Comparison of ENCODE assay signal across 18 cellular contexts in the genomic region with DNA sequence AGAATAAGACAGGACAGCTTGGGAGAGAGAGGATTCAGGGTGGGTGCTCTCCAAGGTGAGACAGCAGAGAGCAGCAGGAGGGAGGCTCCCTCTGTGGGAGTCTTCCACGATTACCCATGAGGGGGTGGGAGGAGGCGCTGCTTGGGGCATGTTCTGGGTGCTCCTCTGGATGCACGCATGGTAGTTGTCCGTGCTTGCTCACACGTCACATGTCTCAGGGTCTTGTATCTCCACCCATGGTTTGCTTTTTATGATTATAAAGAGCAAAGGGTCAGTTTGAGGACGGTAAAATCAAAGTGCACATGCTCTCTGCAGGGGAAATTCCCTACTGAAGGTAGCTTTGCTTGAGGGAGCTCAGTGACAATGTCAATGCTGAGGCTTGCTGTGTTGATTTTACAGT.
DNase-seq lines count a peak whose midpoint lies in the region; ATAC-seq, FAIRE-seq and TF ChIP-seq lines count a peak whose summit lies in the region.
"Had no signal": no experiment of that assay in that cellular context is flagged by ENCODE, and none has a peak within 500 bp of the region (broad histone marks: within the 10 kb centered on the region; RNA-seq: fewer than 3 reads in every experiment).

No MANE protein-coding gene starts in this region.

- no peaks in the 10 kb centered on the region for H4K20me1 ChIP-seq in HepG2 (ENCODE audit: insufficient read depth, low read length)
- H4K20me1 ChIP-seq in smooth muscle cell (ENCODE audit: low read depth), result no peaks in the 10 kb centered on the region
- H4K20me1 ChIP-seq: BLaER1 had no signal

- no peak for TF ChIP-seq EP300 in HepG2 (IDR thresholded peaks at IDR 0.05; ENCODE audit: low read depth in 2 of 2, low read length in 2 of 2)
- no peak for TF ChIP-seq EP300 in HepG2 (CRISPR knock-in tag; IDR thresholded peaks at IDR 0.05; ENCODE audit: borderline replicate concordance)
- TF ChIP-seq EP300 in stomach (IDR thresholded peaks at IDR 0.05), result no peak

- no peak for DNase-seq in HepG2 (ENCODE audit: low spot score)
- DNase-seq in right lobe of liver, result no peak
- peak in 2 of 3 donors; percentile 47 to 50 for DNase-seq in mucosa of descending colon
- DNase-seq in stomach, result no peak
- no peak for DNase-seq in smooth muscle cell (lab: John Stamatoyannopoulos, UW; ENCODE audit: unreplicated experiment)
- no peak for DNase-seq in GM20000 (ENCODE audit: low spot score)
- DNase-seq in activated T-cell treated with anti-CD3 and anti-CD28 coated beads, Interleukin-2, amount 50 U/mL, for 1 hour, result no peak
- DNase-seq: 8988T; AML-193; CD8-positive, alpha-beta memory T cell; DND-41; GDM1; GOT3; HFFc6 had no signal

- ATAC-seq in HepG2 (peak; percentile 61), right lobe of liver (no peak), mucosa of descending colon (peak; percentile 73)

- no peak overlapping the region for H3K9ac ChIP-seq in HepG2 (ENCODE audit: insufficient read depth, low read depth, low read length)
- no peak overlapping the region for H3K9ac ChIP-seq in smooth muscle cell (ENCODE audit: low read depth)
- H3K9ac ChIP-seq: BLaER1 had no signal

- H3K27ac ChIP-seq in HepG2 (ENCODE audit: extremely low read length, insufficient read depth, low read length), result no peak overlapping the region
- no peak overlapping the region for H3K27ac ChIP-seq in right lobe of liver
- peak overlapping the region; percentile 65 to 84 (median 75) for H3K27ac ChIP-seq in stomach
- no peak overlapping the region for H3K27ac ChIP-seq in smooth muscle cell (ENCODE audit: low read depth)
- H3K27ac ChIP-seq: BLaER1 had no signal

- H3K36me3 ChIP-seq in HepG2 (replicated peaks in 1 of 2; ENCODE audit: control insufficient read depth in 1 of 2, insufficient read depth in 2 of 2, low read length in 2 of 2) (no peaks in the 10 kb centered on the region), right lobe of liver (no peaks in the 10 kb centered on the region), mucosa of descending colon (ENCODE audit: low read depth) (no peaks in the 10 kb centered on the region), stomach (no peaks in the 10 kb centered on the region), smooth muscle cell (ENCODE audit: low read depth) (no peaks in the 10 kb centered on the region)
- H3K36me3 ChIP-seq: BLaER1, HAP-1 had no signal

- FAIRE-seq in HepG2 (lab: Jason Lieb, UNC), result no peak
- FAIRE-seq: GM12892 had no signal

- no peaks in the 10 kb centered on the region for H3K79me2 ChIP-seq in HepG2 (ENCODE audit: insufficient read depth, low read length)
- H3K79me2 ChIP-seq in smooth muscle cell (ENCODE audit: low read depth), result no peaks in the 10 kb centered on the region

- H3K9me3 ChIP-seq in HepG2 (ENCODE audit: low read length) (no peaks in the 10 kb centered on the region), right lobe of liver (no peaks in the 10 kb centered on the region), mucosa of descending colon (no peaks in the 10 kb centered on the region), stomach (no peaks in the 10 kb centered on the region), smooth muscle cell (replicated peaks; ENCODE audit: low read depth) (no peaks in the 10 kb centered on the region)
- H3K9me3 ChIP-seq: BLaER1, Caco-2, HAP-1 had no signal

- no peak for TF ChIP-seq RAD21 in HepG2 (CRISPR knock-in tag; IDR thresholded peaks at IDR 0.05)

- CTCF ChIA-PET in HepG2 (lab: Yijun Ruan, JAX; ENCODE audit: low intra/inter-chr PET ratio, low total read pairs), result no interaction called here

- WGBS in HepG2 (ENCODE audit: low lambda C conversion rate), result 2% methylated on average over 5 of the region's 6 CpGs
- 24% methylated on average over 2 of the region's 6 CpGs for WGBS in right lobe of liver (ENCODE audit: insufficient coverage, low coverage, low lambda C conversion rate, missing lambda C conversion rate)
- 35 to 53% (median 40%) methylated on average over 6 of the region's 6 CpGs for WGBS in stomach, 5 donors
- WGBS in smooth muscle cell (ENCODE audit: low lambda C conversion rate), result 91% methylated on average over 6 of the region's 6 CpGs

- H3F3A ChIP-seq in smooth muscle cell (ENCODE audit: low read depth), result no peaks in the 10 kb centered on the region

- H3K4me1 ChIP-seq in HepG2 (ENCODE audit: insufficient read depth, low read length) (peaks cover 8% of the 10 kb centered on the region; the same call in 1 of the 2 replicates), right lobe of liver (no peaks in the 10 kb centered on the region), mucosa of descending colon (ENCODE audit: low read depth) (peaks cover 21% of the 10 kb centered on the region), stomach (peaks cover 30 to 41% (median 37%) of the 10 kb centered on the region in 4 donors), smooth muscle cell (ENCODE audit: low read depth) (no peaks in the 10 kb centered on the region)
- H3K4me1 ChIP-seq: BLaER1, HAP-1 had no signal

- in situ Hi-C loops in HepG2 (cut with HindIII; ENCODE audit: extremely low pct_ligation_motif_present, low pct_unique_long_range_greater_than_20kb), result no loop called here

- no TSS peak for BruUV-seq in HepG2 (replicated peaks; lab: Mats Ljungman, UMichigan)

- no peak overlapping the region for H2AFZ ChIP-seq in HepG2 (ENCODE audit: low read length)
- H2AFZ ChIP-seq in smooth muscle cell (ENCODE audit: low read depth), result no peak overlapping the region

- TF ChIP-seq CTCF in HepG2 (CRISPR knock-in tag; IDR thresholded peaks at IDR 0.05), result no peak
- no peak for TF ChIP-seq CTCF in right lobe of liver (IDR thresholded peaks at IDR 0.05)
- no peak for TF ChIP-seq CTCF in mucosa of descending colon (IDR thresholded peaks at IDR 0.05)
- no peak for TF ChIP-seq CTCF in stomach (IDR thresholded peaks at IDR 0.05)
- TF ChIP-seq CTCF in smooth muscle cell (IDR thresholded peaks at IDR 0.05; ENCODE audit: borderline replicate concordance, insufficient read depth, poor library complexity, severe bottlenecking), result no peak
- no peak for TF ChIP-seq CTCF in GM20000 (IDR thresholded peaks at IDR 0.05; ENCODE audit: extremely low read depth, missing control alignments)

- POLR2A ChIA-PET in HepG2 (lab: Yijun Ruan, JAX), result no interaction called here

- TF ChIP-seq POLR2A in HepG2 (IDR thresholded peaks at IDR 0.05; ENCODE audit: insufficient read depth in 1 of 2, low read depth in 2 of 2, low read length in 2 of 2), result no peak
- no peak for TF ChIP-seq POLR2A in right lobe of liver (IDR thresholded peaks at IDR 0.05)
- no peak for TF ChIP-seq POLR2A in stomach (IDR thresholded peaks at IDR 0.05)

- H3K4me3 ChIP-seq in HepG2 (replicated peaks in 1 of 3; ENCODE audit: insufficient read depth in 1 of 3, low read depth in 2 of 3, low read length in 3 of 3), result no peak overlapping the region
- H3K4me3 ChIP-seq in right lobe of liver, result no peak overlapping the region
- H3K4me3 ChIP-seq in mucosa of descending colon, result no peak overlapping the region
- no peak overlapping the region for H3K4me3 ChIP-seq in stomach
- no peak overlapping the region for H3K4me3 ChIP-seq in smooth muscle cell
- H3K4me3 ChIP-seq: BLaER1, HAP-1 had no signal

- H3K27me3 ChIP-seq in HepG2 (ENCODE audit: control insufficient read depth in 1 of 2, insufficient read depth in 2 of 2, low read length in 2 of 2) (peaks cover 0 to 15% of the 10 kb centered on the region in 2 experiments; a peak in 2 of 5 replicates), right lobe of liver (no peaks in the 10 kb centered on the region), stomach (no peaks in the 10 kb centered on the region), smooth muscle cell (ENCODE audit: low read depth) (no peaks in the 10 kb centered on the region)
- H3K27me3 ChIP-seq: BLaER1 had no signal

- intact Hi-C loops in HepG2 (cut with micrococcal nuclease; ENCODE audit: unreplicated experiment) (no loop called here), right lobe of liver (cut with DNase I) (no loop called here), mucosa of descending colon (cut with DNase I, micrococcal nuclease) (no loop called here), stomach (cut with DNase I; ENCODE audit: low total_unique reads) (no loop called here)

- H3K4me2 ChIP-seq in HepG2 (ENCODE audit: low read depth, low read length) (no peak overlapping the region), smooth muscle cell (no peak overlapping the region)
- H3K4me2 ChIP-seq: BLaER1 had no signal

TF ChIP-seq in HepG2, 621 proteins besides CTCF, POLR2A, EP300 and RAD21 (continues in another document):
- TF ChIP-seq SNAPC2 (CRISPR knock-in tag; IDR thresholded peaks at IDR 0.05) (no peak), ZNF136 (CRISPR knock-in tag; IDR thresholded peaks at IDR 0.05; ENCODE audit: low read depth) (no peak), SCMH1 (CRISPR knock-in tag; IDR thresholded peaks at IDR 0.05; ENCODE audit: borderline replicate concordance) (no peak), GPN1 (CRISPR knock-in tag; IDR thresholded peaks at IDR 0.05; ENCODE audit: borderline replicate concordance) (no peak), ZNF563 (CRISPR knock-in tag; IDR thresholded peaks at IDR 0.05) (0 out of 2 replicates have a peak, but pooled peaks have one; percentile 26), PRDM4 (CRISPR knock-in tag; IDR thresholded peaks at IDR 0.05; ENCODE audit: borderline replicate concordance) (no peak), ZNF263 (CRISPR knock-in tag; IDR thresholded peaks at IDR 0.05) (0 out of 2 replicates have a peak, but pooled peaks have one; percentile 31)

Comparison
In these comparisons a context has a peak if more than half of its experiments do, and no peak if none do; other contexts are left out.
1. ATAC-seq: peak in HepG2 (single experiment) and mucosa of descending colon (single experiment); none in right lobe of liver (0 of 4).
2. DNase-seq: peak in mucosa of descending colon (2 of 3); none in HepG2 (single experiment), right lobe of liver (0 of 3), stomach (single experiment), smooth muscle cell (single experiment), GM20000 (single experiment) and activated T-cell treated with anti-CD3 and anti-CD28 coated beads, Interleukin-2, amount 50 U/mL, for 1 hour (single experiment).
3. H3K27ac ChIP-seq: peak in stomach (5 of 5); none in HepG2 (single experiment), right lobe of liver (0 of 3) and smooth muscle cell (single experiment).